Comparison of ENCODE assay signal across 8 cellular contexts in genomic region chr11:120339394-120339890, GRCh38. TPM values are rescaled to one million over a fixed set of nuclear protein-coding genes. Genes with fewer than 3 reads are reported as not detected.
A peak's percentile ranks its signal among the peaks of the same experiment; 100 is the strongest.
DNase-seq lines count a peak whose midpoint lies in the region; ATAC-seq and TF ChIP-seq lines count a peak whose summit lies in the region.

No MANE protein-coding gene starts in this region.

- H3K36me3 ChIP-seq in MG63 (peaks cover 4% of the 10 kb centered on the region; the same call in 1 of the 2 replicates), endocrine pancreas (ENCODE audit: control insufficient read depth, insufficient read depth, low read length) (no peaks in the 10 kb centered on the region)

- TF ChIP-seq CTCF in AG10803 (conservative IDR thresholded peaks at IDR 0.05; ENCODE audit: low read length) = no peak

- H3K27me3 ChIP-seq in MG63 (no peaks in the 10 kb centered on the region), endocrine pancreas (ENCODE audit: control insufficient read depth, insufficient read depth, low read length) (no peaks in the 10 kb centered on the region)

- DNase-seq in AG10803 (ENCODE audit: low read depth) (peak; percentile 38), MG63 (no peak), mucosa of gallbladder (ENCODE audit: low spot score) (peak; percentile 34), COR-L47 (lab: John Stamatoyannopoulos, UW) (no peak), NCI-H1436 treated with DMSO at 0.1 percent for 48 hours (lab: John Stamatoyannopoulos, UW) (no peak)
- DNase-seq in activated CD4-positive, alpha-beta T cell treated with anti-CD3 and anti-CD28 coated beads for 4 hours = no peak

- peak overlapping the region; percentile 65 for H3K4me3 ChIP-seq in AG10803 (ENCODE audit: low read length)
- peak overlapping the region; percentile 77 for H3K4me3 ChIP-seq in MG63
- H3K4me3 ChIP-seq in endocrine pancreas (ENCODE audit: control insufficient read depth, insufficient read depth, low read length) = peak overlapping the region; percentile 99

- ATAC-seq in GM18520 (IDR thresholded peaks at IDR 0.05; ENCODE audit: unreplicated experiment) = no peak

- H3K9ac ChIP-seq in endocrine pancreas (ENCODE audit: control insufficient read depth, insufficient read depth, low read length) = peak overlapping the region; percentile 89

- H3K9me3 ChIP-seq in MG63 (peaks cover 3% of the 10 kb centered on the region; the same call in 1 of the 2 replicates), endocrine pancreas (ENCODE audit: control insufficient read depth, low read length) (no peaks in the 10 kb centered on the region)

- peaks cover 48% of the 10 kb centered on the region for H3K4me1 ChIP-seq in endocrine pancreas (ENCODE audit: control insufficient read depth, insufficient read depth, low read length)

RNA-seq across cellular contexts. Expression of gene ARHGEF12, which starts 3.2 kb away (rescaled TPM):
- total RNA-seq in MG63 (2014; rRNA removed; shearing (Covaris generic); ENCODE audit: low replicate concordance) = 28.1 and 32.5 TPM in 2 replicates
- 127 TPM for total RNA-seq in mucosa of gallbladder

RNA-seq across cellular contexts. Expression of gene TLCD5, which starts 14.3 kb away (rescaled TPM):
- 7.3 and 8.1 TPM in 2 replicates for total RNA-seq in MG63 (2014; rRNA removed; shearing (Covaris generic); ENCODE audit: low replicate concordance)
- 9.8 TPM for total RNA-seq in mucosa of gallbladder

Comparison
In these comparisons a context has a peak if more than half of its experiments do, and no peak if none do; other contexts are left out.
1. DNase-seq: peak in AG10803 (single experiment) and mucosa of gallbladder (single experiment); none in MG63 (single experiment), COR-L47 (single experiment), NCI-H1436 treated with DMSO at 0.1 percent for 48 hours (single experiment) and activated CD4-positive, alpha-beta T cell treated with anti-CD3 and anti-CD28 coated beads for 4 hours (0 of 2).
2. Peak in every context shown above with its lines, with median percentiles within 50 percentile points of each other: H3K4me3 ChIP-seq.